In the genomic region with DNA sequence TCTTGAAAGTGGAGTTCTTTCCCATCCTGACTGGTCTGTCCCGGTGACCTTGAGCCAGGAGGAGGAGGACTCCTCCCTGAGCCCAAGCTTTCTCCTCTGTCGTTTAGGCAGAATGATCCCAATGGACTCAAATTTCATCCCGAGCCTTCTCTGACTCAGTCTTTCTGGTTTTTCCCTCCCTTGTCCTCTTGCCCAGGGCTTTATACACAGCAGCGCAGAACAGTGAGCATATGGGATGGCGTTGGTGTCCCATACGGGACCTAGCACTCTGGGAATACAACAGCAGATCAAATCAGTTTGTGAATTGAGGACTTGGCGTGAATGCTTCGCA, we compare ENCODE assay signal across 7 cellular contexts. TPM values are rescaled to one million over a fixed set of nuclear protein-coding genes. Genes with fewer than 3 reads are reported as not detected.
DNase-seq lines count a peak whose midpoint lies in the region; ATAC-seq, FAIRE-seq and TF ChIP-seq lines count a peak whose summit lies in the region.

No MANE protein-coding gene starts in this region.

- no peak for TF ChIP-seq CTCF in gastroesophageal sphincter (IDR thresholded peaks at IDR 0.05)
- no peak for TF ChIP-seq CTCF in GM13977 (IDR thresholded peaks at IDR 0.05; ENCODE audit: extremely low read depth, insufficient read depth, missing control alignments)

- no peak for TF ChIP-seq EP300 in gastroesophageal sphincter (IDR thresholded peaks at IDR 0.05)

- ATAC-seq in T-helper 17 cell (no peak), gastroesophageal sphincter (peak; percentile 47), GM21825 (IDR thresholded peaks at IDR 0.05; ENCODE audit: unreplicated experiment) (no peak)

- H3K27ac Mint-ChIP-seq in T-helper 17 cell, result peak overlapping the region; percentile 90

- peak overlapping the region in 3 of 4 donors; percentile 91 to 94 (median 92) for H3K27ac ChIP-seq in gastroesophageal sphincter
- H3K27ac ChIP-seq in small intestine (ENCODE audit: low read depth in 1 of 2, low read length in 1 of 2), result peak overlapping the region; percentile 67 to 76

- WGBS in gastroesophageal sphincter (ENCODE audit: low coverage in 1 of 2), 2 donors, result 50 to 68% methylated on average over 4 to 6 of the region's 8 CpGs
- WGBS in small intestine, 3 donors, result 34 to 57% (median 41%) methylated on average over 8 of the region's 8 CpGs

- no peak for FAIRE-seq in small intestine (lab: Jason Lieb, UNC)

- peak overlapping the region; percentile 81 for H3K4me3 Mint-ChIP-seq in T-helper 17 cell

- peaks cover 56% of the 10 kb centered on the region for H3K4me1 Mint-ChIP-seq in T-helper 17 cell

- peaks cover 3% of the 10 kb centered on the region for H3K36me3 Mint-ChIP-seq in T-helper 17 cell (ENCODE audit: low read depth)

- peaks cover 0 to 49% (median 18%) of the 10 kb centered on the region in 3 donors for H3K4me1 ChIP-seq in gastroesophageal sphincter
- H3K4me1 ChIP-seq in small intestine (ENCODE audit: control insufficient read depth in 2 of 2, insufficient read depth in 1 of 2, low read depth in 1 of 2, low read length in 1 of 2), result peaks cover 6 to 14% of the 10 kb centered on the region in 2 donors

- H3K4me3 ChIP-seq in gastroesophageal sphincter (no peak overlapping the region), small intestine (ENCODE audit: low read depth in 1 of 2, low read length in 2 of 2) (no peak overlapping the region)

- TF ChIP-seq POLR2A in gastroesophageal sphincter (IDR thresholded peaks at IDR 0.05), result no peak

- no peaks in the 10 kb centered on the region for H3K36me3 ChIP-seq in gastroesophageal sphincter
- H3K36me3 ChIP-seq in small intestine (ENCODE audit: control insufficient read depth in 2 of 2, insufficient read depth in 2 of 2, low read length in 2 of 2), result no peaks in the 10 kb centered on the region

- peaks cover 5% of the 10 kb centered on the region for H3K27me3 ChIP-seq in gastroesophageal sphincter
- no peaks in the 10 kb centered on the region for H3K27me3 ChIP-seq in small intestine (ENCODE audit: control insufficient read depth in 2 of 2, insufficient read depth in 2 of 2, low read length in 2 of 2)

- H3K27me3 Mint-ChIP-seq in T-helper 17 cell, result no peaks in the 10 kb centered on the region

- DNase-seq in ELR (ENCODE audit: low read depth), result peak; percentile 62
- DNase-seq in T-helper 17 cell, result no peak
- no peak for DNase-seq in small intestine
- DNase-seq in A172 (ENCODE audit: low spot score), result no peak
- no peak for DNase-seq in GM13977 (ENCODE audit: low spot score)

- no peaks in the 10 kb centered on the region for H3K9me3 ChIP-seq in T-helper 17 cell (ENCODE audit: control insufficient read depth, low read length, poor library complexity, severe bottlenecking)
- no peaks in the 10 kb centered on the region for H3K9me3 ChIP-seq in gastroesophageal sphincter
- H3K9me3 ChIP-seq in small intestine (ENCODE audit: control insufficient read depth, low read depth), result no peaks in the 10 kb centered on the region

- in situ Hi-C loops in GM13977 (cut with MboI; ENCODE audit: low pct_unique_long_range_greater_than_20kb, low sequenced_read_pairs, unreplicated experiment), result no loop called here

RNA-seq across cellular contexts. Expression of a gene that starts 0.9 kb away (rescaled TPM):
- total RNA-seq in T-helper 17 cell (10 to 100 TPM; 33.8 to 57.3 TPM), gastroesophageal sphincter (10 to 100 TPM; 19.1 to 51.6 (median 23.7) TPM)
- 1 to 10 TPM; 1.9 to 5.8 (median 2.5) TPM for polyA plus RNA-seq in small intestine
- total RNA-seq in A172 (2014; rRNA removed; shearing (Covaris generic)), result not detected in 2 replicates

Comparison
In these comparisons a context has a peak if more than half of its experiments do, and no peak if none do; other contexts are left out.
1. RNA of a gene that starts 0.9 kb away (total RNA-seq): 33.8 to 57.3 TPM in T-helper 17 cell and 19.1 to 51.6 TPM in gastroesophageal sphincter; not detected in A172; every median in the first group is over 10 times any median in the second.